Comparison of ENCODE assay signal across 36 cellular contexts in the genomic region with DNA sequence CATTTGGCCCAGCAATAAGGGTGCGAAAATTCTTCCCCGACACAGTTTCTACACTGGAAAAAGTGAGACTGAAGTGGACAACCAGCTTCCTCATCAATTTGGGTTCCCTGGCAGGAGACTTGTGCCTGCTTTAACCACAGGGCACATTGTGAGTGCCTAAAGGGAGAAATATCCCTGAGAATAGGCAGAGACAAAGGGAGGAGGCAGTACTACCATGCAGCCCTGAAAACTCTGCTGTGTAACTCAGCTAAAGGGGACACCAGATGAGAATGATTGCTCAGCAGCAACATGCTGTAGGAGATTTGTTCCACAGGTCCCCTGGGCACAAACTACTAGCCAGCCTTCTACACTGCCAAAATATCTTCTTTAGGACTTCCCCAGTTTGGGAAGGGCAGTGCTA.
"Had no signal": no experiment of that assay in that cellular context is flagged by ENCODE, and none has a peak within 500 bp of the region (broad histone marks: within the 10 kb centered on the region; RNA-seq: fewer than 3 reads in every experiment).

No MANE protein-coding gene starts in this region.

- H3K27me3 ChIP-seq: ascending aorta, cardiac muscle cell had no signal

- H3K9me3 ChIP-seq: ascending aorta had no signal

- H3K27ac Mint-ChIP-seq: activated CD4-positive, alpha-beta memory T cell treated with anti-CD3 and anti-CD28 coated beads, Interleukin-2, amount 10 ng/mL, durations not matched to agents 7 days and 5 days; activated CD4-positive, alpha-beta T cell treated with anti-CD3 and anti-CD28 coated beads for 36 hours; activated CD4-positive, alpha-beta T cell treated with anti-CD3 and anti-CD28 coated beads, Interleukin-2, amount 10 ng/mL, durations not matched to agents 7 days and 5 days; activated CD8-positive, alpha-beta memory T cell treated with anti-CD3 and anti-CD28 coated beads, Interleukin-2, amount 10 ng/mL, durations not matched to agents 7 days and 5 days; activated CD8-positive, alpha-beta T cell treated with anti-CD3 and anti-CD28 coated beads, Interleukin-2, amount 10 ng/mL, durations not matched to agents 7 days and 5 days; activated naive CD4-positive, alpha-beta T cell treated with anti-CD3 and anti-CD28 coated beads, Interleukin-2, amount 10 ng/mL, durations not matched to agents 7 days and 5 days; activated naive CD4-positive, alpha-beta T cell treated with anti-CD3 and anti-CD28 coated beads, Interleukin-2, amount 50 U/mL, for 24 hours; activated naive CD8-positive, alpha-beta T cell; activated naive CD8-positive, alpha-beta T cell treated with anti-CD3 and anti-CD28 coated beads, Interleukin-2, amount 10 ng/mL, durations not matched to agents 7 days and 5 days; activated naive CD8-positive, alpha-beta T cell treated with anti-CD3 and anti-CD28 coated beads, Interleukin-2, amount 50 U/mL, for 24 hours; activated T-cell treated with anti-CD3 and anti-CD28 coated beads, Interleukin-2, amount 50 U/mL, for 24 hours; activated T-helper 2 cell treated with anti-CD3 and anti-CD28 coated beads, Interferon-gamma antibody, Interleukin-2, Interleukin-4, amounts not matched to agents 10 μg/mL and 5 μg/mL and 100 μg/mL, durations not matched to agents 14 hours and 24 hours and 36 hours; brain; T-helper 1 cell treated with Interleukin-12 subunit alpha and Interleukin-12 subunit beta and Interleukin-4 antibody, amounts not matched to agents 30 μg/mL and 1 μg/mL, for 36 hours; T-helper 2 cell treated with Interferon-gamma antibody and Interleukin-4, amounts not matched to agents 5 μg/mL and 100 μg/mL, for 36 hours had no signal

- H3K4me1 ChIP-seq: ascending aorta had no signal

- H3K4me3 Mint-ChIP-seq: activated CD4-positive, alpha-beta memory T cell treated with anti-CD3 and anti-CD28 coated beads, Interleukin-2, amount 10 ng/mL, durations not matched to agents 7 days and 5 days; activated CD4-positive, alpha-beta T cell treated with anti-CD3 and anti-CD28 coated beads for 36 hours; activated CD4-positive, alpha-beta T cell treated with anti-CD3 and anti-CD28 coated beads, Interleukin-2, amount 10 ng/mL, durations not matched to agents 7 days and 5 days; activated CD8-positive, alpha-beta memory T cell treated with anti-CD3 and anti-CD28 coated beads, Interleukin-2, amount 10 ng/mL, durations not matched to agents 7 days and 5 days; activated CD8-positive, alpha-beta T cell treated with anti-CD3 and anti-CD28 coated beads, Interleukin-2, amount 10 ng/mL, durations not matched to agents 7 days and 5 days; activated naive CD4-positive, alpha-beta T cell treated with anti-CD3 and anti-CD28 coated beads, Interleukin-2, amount 10 ng/mL, durations not matched to agents 7 days and 5 days; activated naive CD4-positive, alpha-beta T cell treated with anti-CD3 and anti-CD28 coated beads, Interleukin-2, amount 50 U/mL, for 24 hours; activated naive CD8-positive, alpha-beta T cell; activated naive CD8-positive, alpha-beta T cell treated with anti-CD3 and anti-CD28 coated beads, Interleukin-2, amount 10 ng/mL, durations not matched to agents 7 days and 5 days; activated naive CD8-positive, alpha-beta T cell treated with anti-CD3 and anti-CD28 coated beads, Interleukin-2, amount 50 U/mL, for 24 hours; activated T-cell treated with anti-CD3 and anti-CD28 coated beads, Interleukin-2, amount 50 U/mL, for 24 hours; brain; central memory CD8-positive, alpha-beta T cell; T-helper 1 cell treated with Interleukin-12 subunit alpha and Interleukin-12 subunit beta and Interleukin-4 antibody, amounts not matched to agents 30 μg/mL and 1 μg/mL, for 36 hours; T-helper 2 cell treated with Interferon-gamma antibody and Interleukin-4, amounts not matched to agents 5 μg/mL and 100 μg/mL, for 36 hours had no signal

- H3K4me1 Mint-ChIP-seq: activated CD4-positive, alpha-beta memory T cell treated with anti-CD3 and anti-CD28 coated beads, Interleukin-2, amount 10 ng/mL, durations not matched to agents 7 days and 5 days; activated CD4-positive, alpha-beta T cell treated with anti-CD3 and anti-CD28 coated beads for 36 hours; activated CD4-positive, alpha-beta T cell treated with anti-CD3 and anti-CD28 coated beads, Interleukin-2, amount 10 ng/mL, durations not matched to agents 7 days and 5 days; activated CD8-positive, alpha-beta memory T cell treated with anti-CD3 and anti-CD28 coated beads, Interleukin-2, amount 10 ng/mL, durations not matched to agents 7 days and 5 days; activated naive CD4-positive, alpha-beta T cell treated with anti-CD3 and anti-CD28 coated beads, Interleukin-2, amount 10 ng/mL, durations not matched to agents 7 days and 5 days; activated naive CD4-positive, alpha-beta T cell treated with anti-CD3 and anti-CD28 coated beads, Interleukin-2, amount 50 U/mL, for 24 hours; activated naive CD8-positive, alpha-beta T cell treated with anti-CD3 and anti-CD28 coated beads, Interleukin-2, amount 10 ng/mL, durations not matched to agents 7 days and 5 days; activated naive CD8-positive, alpha-beta T cell treated with anti-CD3 and anti-CD28 coated beads, Interleukin-2, amount 50 U/mL, for 24 hours; central memory CD8-positive, alpha-beta T cell had no signal

- H3K36me3 ChIP-seq: ascending aorta, cardiac muscle cell had no signal

- H3K27ac ChIP-seq: ascending aorta, cardiac muscle cell, VCaP had no signal

- H3K36me3 Mint-ChIP-seq: activated CD8-positive, alpha-beta memory T cell treated with anti-CD3 and anti-CD28 coated beads, Interleukin-2, amount 10 ng/mL, durations not matched to agents 7 days and 5 days; activated naive CD4-positive, alpha-beta T cell treated with anti-CD3 and anti-CD28 coated beads, Interleukin-2, amount 10 ng/mL, durations not matched to agents 7 days and 5 days; brain had no signal

- DNase-seq: activated CD4-positive, alpha-beta memory T cell treated with anti-CD3 and anti-CD28 coated beads, Interleukin-2, amount 10 ng/mL, durations not matched to agents 7 days and 5 days; activated CD4-positive, alpha-beta T cell treated with anti-CD3 and anti-CD28 coated beads for 1 hour; activated CD4-positive, alpha-beta T cell treated with anti-CD3 and anti-CD28 coated beads for 36 hours; activated CD4-positive, alpha-beta T cell treated with anti-CD3 and anti-CD28 coated beads for 48 hours; activated CD4-positive, alpha-beta T cell treated with anti-CD3 and anti-CD28 coated beads, Interleukin-2, amount 10 ng/mL, durations not matched to agents 7 days and 5 days; activated CD4-positive, alpha-beta T cell treated with anti-CD3 and anti-CD28 coated beads, Interleukin-2, amount 50 U/mL, for 48 hours; activated CD4-positive, CD25-positive, alpha-beta regulatory T cell; activated CD8-positive, alpha-beta memory T cell treated with anti-CD3 and anti-CD28 coated beads for 24 hours; activated CD8-positive, alpha-beta memory T cell treated with anti-CD3 and anti-CD28 coated beads, Interleukin-2, amount 10 ng/mL, durations not matched to agents 7 days and 5 days; activated CD8-positive, alpha-beta memory T cell treated with anti-CD3 and anti-CD28 coated beads, Interleukin-2, amount 50 U/mL, for 48 hours; activated CD8-positive, alpha-beta T cell treated with anti-CD3 and anti-CD28 coated beads, Interleukin-2, amount 10 ng/mL, durations not matched to agents 7 days and 5 days; activated effector memory CD4-positive, alpha-beta T cell treated with Interleukin-2 at 50 U/mL for 16 hours; activated gamma-delta T cell; activated naive CD4-positive, alpha-beta T cell treated with anti-CD3 and anti-CD28 coated beads, Interleukin-2, amount 10 ng/mL, durations not matched to agents 7 days and 5 days; activated naive CD4-positive, alpha-beta T cell treated with Interleukin-2 at 50 U/mL for 16 hours; activated naive CD8-positive, alpha-beta T cell treated with anti-CD3 and anti-CD28 coated beads, Interleukin-2, amount 10 ng/mL, durations not matched to agents 7 days and 5 days; activated naive CD8-positive, alpha-beta T cell treated with anti-CD3 and anti-CD28 coated beads, Interleukin-2, amount 50 U/mL, for 24 hours; activated T-cell treated with anti-CD3 and anti-CD28 coated beads, Interleukin-2, amount 50 U/mL, for 24 hours; activated T-cell treated with anti-CD3 and anti-CD28 coated beads, Interleukin-2, amount 50 U/mL, for 48 hours; amygdala; anterior cingulate cortex; caudate nucleus; cerebellar nuclear complex; T-helper 2 cell; T-helper 9 cell had no signal

- H3K4me3 ChIP-seq: ascending aorta, cardiac muscle cell had no signal

- ATAC-seq: activated CD4-positive, alpha-beta T cell treated with anti-CD3 and anti-CD28 coated beads for 36 hours; activated CD4-positive, CD25-positive, alpha-beta regulatory T cell treated with anti-CD3 and anti-CD28 coated beads, Interleukin-2, amount 50 U/mL, for 24 hours; activated CD8-positive, alpha-beta memory T cell treated with anti-CD3 and anti-CD28 coated beads, Interleukin-2, amount 10 ng/mL, durations not matched to agents 7 days and 5 days; activated CD8-positive, alpha-beta T cell treated with anti-CD3 and anti-CD28 coated beads, Interleukin-2, amount 10 ng/mL, durations not matched to agents 7 days and 5 days; activated naive CD8-positive, alpha-beta T cell treated with anti-CD3 and anti-CD28 coated beads, Interleukin-2, amount 50 U/mL, for 24 hours had no signal

- H3K9me3 Mint-ChIP-seq: activated CD4-positive, alpha-beta memory T cell treated with anti-CD3 and anti-CD28 coated beads, Interleukin-2, amount 10 ng/mL, durations not matched to agents 7 days and 5 days; T-helper 2 cell treated with Interferon-gamma antibody and Interleukin-4, amounts not matched to agents 5 μg/mL and 100 μg/mL, for 36 hours had no signal
